13 cellular contexts compared by ENCODE assay signal in the genomic region with DNA sequence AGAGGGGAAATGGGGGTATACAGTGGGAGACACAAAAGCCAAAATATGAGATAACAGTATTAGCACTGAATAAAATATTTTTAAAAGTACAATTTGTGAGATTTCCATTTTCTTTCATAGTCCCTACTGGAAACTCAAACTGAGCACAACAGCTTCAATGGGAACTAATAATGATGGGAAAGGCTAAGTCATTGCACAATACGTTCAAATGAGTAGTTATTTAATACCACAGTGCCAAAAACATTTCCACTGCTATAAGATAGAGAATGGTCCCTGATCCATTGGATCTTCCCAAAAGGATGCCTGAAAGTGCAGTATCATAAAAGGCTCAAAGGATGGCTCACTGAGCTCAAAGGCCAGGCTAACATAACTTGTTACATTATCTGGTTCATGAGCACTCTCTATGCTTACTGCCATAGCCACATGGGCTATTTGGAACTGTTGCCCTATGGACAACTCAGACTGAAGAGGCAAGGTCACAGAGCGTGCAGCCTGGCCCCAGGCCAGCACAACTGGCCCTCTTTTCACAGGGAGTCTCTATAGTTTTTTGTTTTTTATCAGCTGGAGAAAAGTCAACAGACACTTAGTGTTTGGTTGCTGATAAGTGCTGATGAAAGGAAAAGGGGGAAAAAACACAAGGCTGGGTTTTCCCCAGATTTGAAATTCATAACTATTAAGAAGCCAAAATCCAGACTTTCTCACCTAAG. TPM values are rescaled to one million over a fixed set of nuclear protein-coding genes. Genes with fewer than 3 reads are reported as not detected.
DNase-seq lines count a peak whose midpoint lies in the region; ATAC-seq and TF ChIP-seq lines count a peak whose summit lies in the region.
"Had no signal": no experiment of that assay in that cellular context is flagged by ENCODE, and none has a peak within 500 bp of the region (broad histone marks: within the 10 kb centered on the region; RNA-seq: fewer than 3 reads in every experiment).

No MANE protein-coding gene starts in this region.

- no peaks in the 10 kb centered on the region for H3K36me3 ChIP-seq in mucosa of descending colon (ENCODE audit: low read depth)

- H3K9me3 Mint-ChIP-seq in effector memory CD8-positive, alpha-beta T cell: no peaks in the 10 kb centered on the region

- peaks cover 11% of the 10 kb centered on the region for H3K36me3 Mint-ChIP-seq in effector memory CD8-positive, alpha-beta T cell (ENCODE audit: insufficient read depth)

- no peak overlapping the region for H3K4me3 ChIP-seq in mucosa of descending colon
- H3K4me3 ChIP-seq: GM12878, PC-9, upper lobe of left lung had no signal

- H3K4me3 Mint-ChIP-seq in effector memory CD8-positive, alpha-beta T cell: no peak overlapping the region

- peak; percentile 52 for DNase-seq in DMS153 (lab: John Stamatoyannopoulos, UW)
- DNase-seq in NCI-H146 treated with DMSO at 0.1 percent for 48 hours (lab: John Stamatoyannopoulos, UW; ENCODE audit: unreplicated experiment): peak; percentile 51
- no peak for DNase-seq in effector memory CD8-positive, alpha-beta T cell
- no peak for DNase-seq in mucosa of descending colon
- DNase-seq in NCI-H1436 treated with DMSO at 0.1 percent for 48 hours (lab: John Stamatoyannopoulos, UW): no peak
- DNase-seq: hippocampal formation, NCI-H1694, PC-9, upper lobe of left lung had no signal

- H3K4me1 Mint-ChIP-seq in effector memory CD8-positive, alpha-beta T cell (ENCODE audit: low read depth in 2 of 2): no peaks in the 10 kb centered on the region

- H3K27ac Mint-ChIP-seq in effector memory CD8-positive, alpha-beta T cell: peak overlapping the region; percentile 32 to 38

- no peaks in the 10 kb centered on the region for H3K4me1 ChIP-seq in mucosa of descending colon (ENCODE audit: low read depth)

- intact Hi-C loops in mucosa of descending colon (cut with DNase I, micrococcal nuclease): no loop called here

- ATAC-seq in effector memory CD8-positive, alpha-beta T cell (replicated peaks): no peak
- ATAC-seq in mucosa of descending colon (peak; percentile 65), GM21576 (IDR thresholded peaks at IDR 0.05; ENCODE audit: unreplicated experiment) (no peak), GM18867 (IDR thresholded peaks at IDR 0.05; ENCODE audit: unreplicated experiment) (no peak), HG03378 (IDR thresholded peaks at IDR 0.05; ENCODE audit: unreplicated experiment) (no peak)
- ATAC-seq: GM12878 had no signal

- no peaks in the 10 kb centered on the region for H3K9me3 ChIP-seq in mucosa of descending colon
- H3K9me3 ChIP-seq: upper lobe of left lung had no signal

- TF ChIP-seq CTCF in mucosa of descending colon (IDR thresholded peaks at IDR 0.05): no peak

- no peaks in the 10 kb centered on the region for H3K27me3 Mint-ChIP-seq in effector memory CD8-positive, alpha-beta T cell

RNA-seq across cellular contexts. Expression of gene PPIB, which starts 54.1 kb away (rescaled TPM):
- total RNA-seq in mucosa of descending colon: 100 to 1,000 TPM; 207 to 396 (median 239) TPM

Comparison
In these comparisons a context has a peak if more than half of its experiments do, and no peak if none do; other contexts are left out.
1. DNase-seq: peak in DMS153 (single experiment) and NCI-H146 treated with DMSO at 0.1 percent for 48 hours (single experiment); none in effector memory CD8-positive, alpha-beta T cell (0 of 3), mucosa of descending colon (0 of 3) and NCI-H1436 treated with DMSO at 0.1 percent for 48 hours (single experiment).